ENCODE assay signal across 14 cellular contexts in genomic region chr3:152157337-152157736, GRCh38.
"Had no signal": no experiment of that assay in that cellular context is flagged by ENCODE, and none has a peak within 500 bp of the region (broad histone marks: within the 10 kb centered on the region; RNA-seq: fewer than 3 reads in every experiment).

No MANE protein-coding gene starts in this region.

- DNase-seq: activated CD4-positive, CD25-positive, alpha-beta regulatory T cell; activated effector memory CD4-positive, alpha-beta T cell treated with anti-CD3 and anti-CD28 coated beads, Interleukin-2, amount 50 U/mL, for 16 hours; activated T-cell treated with anti-CD3 and anti-CD28 coated beads, Interleukin-2, amount 50 U/mL, for 1 hour; amniotic stem cell; brain microvascular endothelial cell; foreskin fibroblast; glutamatergic neuron; naive thymus-derived CD8-positive, alpha-beta T cell; stimulated activated CD4-positive, alpha-beta T cell treated with anti-CD3 and anti-CD28 coated beads, Interleukin-2, amount 100 ng/mL, for 48 hours; stimulated activated naive CD8-positive, alpha-beta T cell treated with anti-CD3 and anti-CD28 coated beads, Interleukin-15, Interleukin-2, amounts not matched to agents 100 U/mL and 50 U/mL, for 24 hours; upper lobe of right lung had no signal

- H3K4me1 ChIP-seq: prostate gland, suprapubic skin, upper lobe of right lung had no signal

- H3K4me3 ChIP-seq: esophagus muscularis mucosa, prostate gland, suprapubic skin, upper lobe of right lung had no signal

- H3K27me3 ChIP-seq: brain microvascular endothelial cell, esophagus muscularis mucosa, suprapubic skin, upper lobe of right lung had no signal

- ATAC-seq: naive thymus-derived CD8-positive, alpha-beta T cell; stimulated activated naive CD8-positive, alpha-beta T cell treated with anti-CD3 and anti-CD28 coated beads, Interleukin-15, Interleukin-2, amounts not matched to agents 100 U/mL and 50 U/mL, for 24 hours; upper lobe of right lung had no signal

- H3K27ac ChIP-seq: brain microvascular endothelial cell, prostate gland, suprapubic skin, upper lobe of right lung had no signal

- H3K9me3 ChIP-seq: esophagus muscularis mucosa, prostate gland, suprapubic skin, upper lobe of right lung had no signal

- H3K36me3 ChIP-seq: brain microvascular endothelial cell, esophagus muscularis mucosa, prostate gland, suprapubic skin, upper lobe of right lung had no signal
